In genomic region chr10:15333909-15334649, GRCh38 we compare ENCODE assay signal across 23 cellular contexts. TPM values are rescaled to one million over a fixed set of nuclear protein-coding genes. Genes with fewer than 3 reads are reported as not detected.
DNase-seq lines count a peak whose midpoint lies in the region; ATAC-seq, FAIRE-seq and TF ChIP-seq lines count a peak whose summit lies in the region.
"Had no signal": no experiment of that assay in that cellular context is flagged by ENCODE, and none has a peak within 500 bp of the region (broad histone marks: within the 10 kb centered on the region; RNA-seq: fewer than 3 reads in every experiment).

No MANE protein-coding gene starts in this region.

- H3K4me3 ChIP-seq in brain microvascular endothelial cell (ENCODE audit: low read depth, low read length) = no peak overlapping the region
- H3K4me3 ChIP-seq: right atrium auricular region, upper lobe of right lung had no signal

- no peak for FAIRE-seq in HTR-8/SVneo (lab: Jason Lieb, UNC)
- FAIRE-seq: bronchial epithelial cell had no signal

- no peak for ATAC-seq in GM18502 (IDR thresholded peaks at IDR 0.05; ENCODE audit: poor library complexity, unreplicated experiment)
- ATAC-seq: activated CD8-positive, alpha-beta T cell treated with anti-CD3 and anti-CD28 coated beads, Interleukin-2, amount 10 ng/mL, durations not matched to agents 7 days and 5 days; upper lobe of right lung had no signal

- H3K27ac ChIP-seq in brain microvascular endothelial cell = no peak overlapping the region
- H3K27ac ChIP-seq: right atrium auricular region, upper lobe of right lung had no signal

- peak; percentile 94 for DNase-seq in Caki2 (ENCODE audit: low read depth)
- DNase-seq in NCI-H526 treated with DMSO at 0.1 percent for 48 hours (lab: John Stamatoyannopoulos, UW) = peak; percentile 36
- DNase-seq in glomerular visceral epithelial cell (ENCODE audit: extremely low spot score) = peak; percentile 86
- peak; percentile 56 for DNase-seq in mucosa of gallbladder (ENCODE audit: low spot score)
- DNase-seq in HTR-8/SVneo (ENCODE audit: insufficient read length, low spot score) = no peak
- DNase-seq in brain microvascular endothelial cell = no peak
- no peak for DNase-seq in ureter (ENCODE audit: low spot score)
- DNase-seq: activated CD8-positive, alpha-beta T cell treated with anti-CD3 and anti-CD28 coated beads, Interleukin-2, amount 10 ng/mL, durations not matched to agents 7 days and 5 days; activated naive CD8-positive, alpha-beta T cell treated with anti-CD3 and anti-CD28 coated beads for 36 hours; CD8-positive, alpha-beta memory T cell; dermis blood vessel endothelial cell; erythroblast; H7; mesendoderm; NCI-H1105; NCI-H2107; NCI-H69; SHP77 treated with DMSO at 0.1 percent for 48 hours; stimulated activated naive CD4-positive, alpha-beta T cell; upper lobe of right lung had no signal

- TF ChIP-seq CTCF in brain microvascular endothelial cell (IDR thresholded peaks at IDR 0.05; ENCODE audit: low read depth, low read length, missing control alignments) = no peak

- in situ Hi-C loops in Caki2 (cut with HindIII; ENCODE audit: low pct_unique_long_range_greater_than_20kb, low sequenced_read_pairs) = no loop called here
- in situ Hi-C loops in brain microvascular endothelial cell (cut with HindIII; ENCODE audit: low pct_ligation_motif_present, low sequenced_read_pairs) = no loop called here

- H3K36me3 ChIP-seq in brain microvascular endothelial cell (replicated peaks) = no peaks in the 10 kb centered on the region
- H3K36me3 ChIP-seq: right atrium auricular region, upper lobe of right lung had no signal

- no peaks in the 10 kb centered on the region for H3K27me3 ChIP-seq in brain microvascular endothelial cell (replicated peaks)
- H3K27me3 ChIP-seq: right atrium auricular region, upper lobe of right lung had no signal

RNA-seq across cellular contexts. Expression of gene FAM171A1, which starts 37.0 kb away (rescaled TPM):
- total RNA-seq in Caki2 (2014; rRNA removed; shearing (Covaris generic); ENCODE audit: low replicate concordance) = 9.3 and 13.2 TPM in 2 replicates
- 73.9 TPM for total RNA-seq in mucosa of gallbladder
- total RNA-seq in ureter = 15.9 TPM

Comparison
In these comparisons a context has a peak if more than half of its experiments do, and no peak if none do; other contexts are left out.
1. DNase-seq: peak in Caki2 (single experiment), NCI-H526 treated with DMSO at 0.1 percent for 48 hours (single experiment), glomerular visceral epithelial cell (single experiment) and mucosa of gallbladder (single experiment); none in HTR-8/SVneo (single experiment), brain microvascular endothelial cell (single experiment) and ureter (single experiment).